8 cellular contexts compared by ENCODE assay signal in the genomic region with DNA sequence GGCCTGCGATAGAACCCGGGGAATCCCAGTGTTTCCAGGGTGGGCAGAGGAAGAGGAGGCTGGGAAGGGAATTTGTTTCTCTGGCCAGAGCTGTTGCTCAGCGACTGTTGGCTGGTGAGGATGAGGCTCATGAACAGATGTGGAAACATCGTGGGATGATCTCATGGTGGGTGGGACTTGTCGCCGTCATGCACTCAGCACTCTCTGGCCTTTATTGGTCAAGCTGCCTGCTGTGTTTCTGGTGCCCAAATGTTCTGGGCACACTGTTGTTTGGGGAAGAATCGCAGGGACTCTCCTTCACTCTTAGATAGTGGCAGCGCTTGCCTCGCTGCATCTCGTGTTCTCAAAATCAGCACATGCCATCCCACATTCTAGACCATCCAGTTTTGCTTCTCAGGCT.
DNase-seq lines count a peak whose midpoint lies in the region; ATAC-seq and TF ChIP-seq lines count a peak whose summit lies in the region.

No MANE protein-coding gene starts in this region.

- H3K4me3 ChIP-seq in astrocyte of the spinal cord (ENCODE audit: low read depth, low read length), result no peak overlapping the region
- no peak overlapping the region for H3K4me3 ChIP-seq in subcutaneous abdominal adipose tissue (ENCODE audit: low read depth in 1 of 5, low read length in 5 of 5)

- DNase-seq in HK-2 (ENCODE audit: unreplicated experiment) (peak; percentile 24), astrocyte of the spinal cord (ENCODE audit: low read depth, low spot score) (peak; percentile 81), iris pigment epithelial cell (ENCODE audit: low read depth) (peak; percentile 89), ecto neural progenitor cell (ENCODE audit: low spot score) (no peak)
- DNase-seq in stimulated activated naive CD4-positive, alpha-beta T cell (lab: John Stamatoyannopoulos, UW), result no peak

- no peaks in the 10 kb centered on the region for H3K27me3 ChIP-seq in subcutaneous abdominal adipose tissue (ENCODE audit: control insufficient read depth in 5 of 5, insufficient read depth in 4 of 5, low read length in 5 of 5)

- no peaks in the 10 kb centered on the region for H3K36me3 ChIP-seq in subcutaneous abdominal adipose tissue (ENCODE audit: control insufficient read depth in 5 of 5, insufficient read depth in 5 of 5, low read length in 5 of 5)

- H3K9ac ChIP-seq in subcutaneous abdominal adipose tissue (ENCODE audit: low read length in 5 of 5), result no peak overlapping the region

- in situ Hi-C loops in astrocyte of the spinal cord (cut with HindIII; ENCODE audit: low sequenced_read_pairs), result no loop called here

- TF ChIP-seq CTCF in astrocyte of the spinal cord (IDR thresholded peaks at IDR 0.05; ENCODE audit: low read depth, low read length), result no peak

- peak overlapping the region; percentile 8 for H3K27ac ChIP-seq in subcutaneous abdominal adipose tissue (ENCODE audit: low read depth, low read length)

- H3K9me3 ChIP-seq in subcutaneous abdominal adipose tissue (ENCODE audit: control insufficient read depth in 5 of 5, low read length in 5 of 5), result no peaks in the 10 kb centered on the region

- no peak for ATAC-seq in GM18867 (IDR thresholded peaks at IDR 0.05; ENCODE audit: unreplicated experiment)
- ATAC-seq in HG03045 (IDR thresholded peaks at IDR 0.05; ENCODE audit: unreplicated experiment), result no peak

- H3K4me1 ChIP-seq in subcutaneous abdominal adipose tissue (ENCODE audit: control insufficient read depth in 5 of 5, insufficient read depth in 5 of 5, low read length in 5 of 5), result peaks cover 11 to 50% (median 39%) of the 10 kb centered on the region in 5 donors

Comparison
In these comparisons a context has a peak if more than half of its experiments do, and no peak if none do; other contexts are left out.
1. DNase-seq: peak in HK-2 (single experiment), astrocyte of the spinal cord (single experiment) and iris pigment epithelial cell (single experiment); none in ecto neural progenitor cell (single experiment) and stimulated activated naive CD4-positive, alpha-beta T cell (0 of 6).